Comparison of ENCODE assay signal across 26 cellular contexts in genomic region chr10:75444781-75445386, GRCh38. TPM values are rescaled to one million over a fixed set of nuclear protein-coding genes. Genes with fewer than 3 reads are reported as not detected.
"Had no signal": no experiment of that assay in that cellular context is flagged by ENCODE, and none has a peak within 500 bp of the region (broad histone marks: within the 10 kb centered on the region; RNA-seq: fewer than 3 reads in every experiment).

No MANE protein-coding gene starts in this region.

- DNase-seq: activated CD4-positive, alpha-beta memory T cell treated with anti-CD3 and anti-CD28 coated beads for 36 hours; activated CD4-positive, alpha-beta T cell treated with anti-CD3 and anti-CD28 coated beads for 4 hours; activated CD4-positive, CD25-positive, alpha-beta regulatory T cell; activated naive CD4-positive, alpha-beta T cell treated with Interleukin-2 at 50 U/mL for 16 hours; activated naive CD8-positive, alpha-beta T cell treated with anti-CD3 and anti-CD28 coated beads for 36 hours; activated T-cell treated with anti-CD3 and anti-CD28 coated beads, Interleukin-2, amount 50 U/mL, for 48 hours; cerebellar nuclear complex; cortex of kidney; immature natural killer cell; left ventricle myocardium superior; mammary epithelial cell; ovary; psoas muscle; stimulated activated CD4-positive, alpha-beta T cell treated with anti-CD3 and anti-CD28 coated beads, Interleukin-15, amount 100 ng/mL, for 24 hours; stimulated activated CD4-positive, alpha-beta T cell treated with anti-CD3 and anti-CD28 coated beads, Interleukin-2, amount 100 ng/mL, for 48 hours; stimulated activated CD8-positive, alpha-beta memory T cell treated with anti-CD3 and anti-CD28 coated beads, Interleukin-4, amount 100 ng/mL, for 48 hours; stimulated activated naive B cell treated with anti-CD40 and anti-IgM and Interleukin-4, amounts not matched to agents 10 μg/mL and 1 μg/mL and 100 μg/mL, for 72 hours; T-helper 9 cell; transverse colon; uterus had no signal

- H3K27me3 ChIP-seq: hepatocyte, neutrophil, ovary, transverse colon, uterus had no signal

- H3K36me3 ChIP-seq: neutrophil, ovary, transverse colon, uterus had no signal

- H3K4me3 ChIP-seq: hepatocyte, ovary, psoas muscle, smooth muscle cell, transverse colon, uterus had no signal

- H3K27ac ChIP-seq: hepatocyte, neutrophil, ovary, psoas muscle, transverse colon, uterus had no signal

- H2AFZ ChIP-seq: hepatocyte had no signal

- H3K9me3 ChIP-seq: neutrophil, transverse colon had no signal

- H3K4me1 ChIP-seq: psoas muscle, uterus had no signal

- H3K4me2 ChIP-seq: hepatocyte, smooth muscle cell had no signal

- ATAC-seq: left ventricle myocardium superior; psoas muscle; sciatic nerve; stimulated activated naive B cell treated with anti-CD40 and anti-IgM and Interleukin-4, amounts not matched to agents 10 μg/mL and 1 μg/mL and 100 μg/mL, for 72 hours had no signal

RNA-seq across cellular contexts. Expression of gene LRMDA, which starts 13.5 kb away (rescaled TPM):
- total RNA-seq: activated CD4-positive, alpha-beta memory T cell treated with anti-CD3 and anti-CD28 coated beads for 36 hours; activated naive CD8-positive, alpha-beta T cell treated with anti-CD3 and anti-CD28 coated beads for 36 hours; myocyte; T-helper 1 cell treated with Interleukin-12 subunit alpha and Interleukin-12 subunit beta and Interleukin-4 antibody, amounts not matched to agents 30 ng/mL and 1 ng/mL, for 36 hours had no signal

RNA-seq across cellular contexts. Expression of gene ZNF503, which starts 43.3 kb away (rescaled TPM):
- total RNA-seq: T-helper 1 cell treated with Interleukin-12 subunit alpha and Interleukin-12 subunit beta and Interleukin-4 antibody, amounts not matched to agents 30 ng/mL and 1 ng/mL, for 36 hours had no signal
